In the genomic region with DNA sequence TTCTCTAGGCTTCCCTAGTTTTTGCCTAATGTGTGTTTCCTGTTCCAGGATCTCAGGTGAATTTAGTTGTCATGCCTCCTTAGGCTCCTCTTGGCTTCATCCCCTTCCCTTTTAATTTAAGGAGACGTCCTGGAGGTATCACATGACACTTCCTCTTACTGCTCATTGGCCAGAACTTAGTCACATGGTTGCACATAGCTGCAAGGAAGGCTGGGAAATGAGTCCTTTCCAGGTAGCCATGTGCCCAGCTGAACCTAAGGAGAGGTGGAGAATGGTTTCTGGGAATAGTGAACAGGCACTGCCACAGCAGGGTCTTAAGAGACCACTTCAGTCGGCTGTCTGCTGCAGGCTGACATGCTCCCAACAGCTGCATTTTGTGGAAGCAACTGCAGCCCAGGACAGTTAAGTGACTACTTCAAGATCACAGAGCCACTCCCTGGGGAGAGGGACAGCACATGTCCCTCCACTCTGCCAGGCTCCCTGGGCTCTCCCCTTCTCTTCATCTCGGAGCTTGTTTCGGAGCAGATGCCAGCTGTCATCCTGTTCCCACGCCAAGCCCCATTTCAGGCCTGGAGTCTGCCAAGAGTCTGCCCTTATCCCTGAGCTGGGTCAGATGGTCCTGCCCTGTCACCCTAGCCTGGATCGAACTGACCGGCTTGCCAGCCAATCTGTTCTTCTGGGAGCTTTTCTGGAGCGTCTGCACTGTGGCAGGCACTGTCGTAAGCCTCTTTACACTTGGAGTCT, we compare ENCODE assay signal across 27 cellular contexts.
DNase-seq lines count a peak whose midpoint lies in the region; ATAC-seq and TF ChIP-seq lines count a peak whose summit lies in the region.
"Had no signal": no experiment of that assay in that cellular context is flagged by ENCODE, and none has a peak within 500 bp of the region (broad histone marks: within the 10 kb centered on the region; RNA-seq: fewer than 3 reads in every experiment).

No MANE protein-coding gene starts in this region.

- no peak overlapping the region for H3K27ac Mint-ChIP-seq in activated naive CD4-positive, alpha-beta T cell treated with anti-CD3 and anti-CD28 coated beads, Interleukin-2, amount 50 U/mL, for 72 hours
- H3K27ac Mint-ChIP-seq: activated CD8-positive, alpha-beta T cell treated with anti-CD3 and anti-CD28 coated beads for 36 hours; activated naive CD8-positive, alpha-beta T cell treated with anti-CD3 and anti-CD28 coated beads, Interleukin-2, amount 50 U/mL, for 24 hours; effector memory CD8-positive, alpha-beta T cell; H9; T-cell had no signal

- H3K36me3 ChIP-seq in heart right ventricle (no peaks in the 10 kb centered on the region), WERI-Rb-1 (no peaks in the 10 kb centered on the region), vagina (no peaks in the 10 kb centered on the region)
- H3K36me3 ChIP-seq: gastrocnemius medialis, neutrophil, prostate gland had no signal

- intact Hi-C loops in heart right ventricle (cut with DNase I) (no loop called here), cardiac septum (cut with DNase I) (no loop called here), vagina (cut with DNase I) (loop anchor here (10.0 kb wide), 1 partner anchor 84 kb away; no protein-coding TSS in a partner anchor)

- DNase-seq in heart right ventricle, result no peak
- no peak for DNase-seq in cardiac septum (ENCODE audit: low spot score)
- peak; percentile 36 for DNase-seq in WERI-Rb-1
- peak; percentile 23 for DNase-seq in iPS DF 19.7 (ENCODE audit: low read depth, low spot score)
- no peak for DNase-seq in vagina (ENCODE audit: extremely low spot score in 2 of 2)
- DNase-seq in activated naive CD4-positive, alpha-beta T cell treated with anti-CD3 and anti-CD28 coated beads, Interleukin-2, amount 50 U/mL, for 72 hours (ENCODE audit: low spot score in 2 of 2), result no peak
- DNase-seq in stimulated activated CD4-positive, alpha-beta T cell treated with anti-CD3 and anti-CD28 coated beads, Interleukin-4, amount 100 ng/mL, for 24 hours, result no peak
- no peak for DNase-seq in NCI-H748 treated with DMSO at 0.1 percent for 48 hours (lab: John Stamatoyannopoulos, UW)
- DNase-seq: activated CD4-positive, CD25-positive, alpha-beta regulatory T cell treated with anti-CD3 and anti-CD28 coated beads, Interleukin-2, amount 50 U/mL, for 72 hours; activated CD8-positive, alpha-beta T cell treated with anti-CD3 and anti-CD28 coated beads for 36 hours; activated effector memory CD4-positive, alpha-beta T cell treated with anti-CD3 and anti-CD28 coated beads, Interleukin-2, amount 50 U/mL, for 16 hours; activated naive CD8-positive, alpha-beta T cell treated with anti-CD3 and anti-CD28 coated beads, Interleukin-2, amount 50 U/mL, for 24 hours; effector memory CD8-positive, alpha-beta T cell; gastrocnemius medialis; H9; NCI-H1048; NCI-H187; NCI-H226; PC-9; SHP77 treated with DMSO at 0.1 percent for 48 hours; small intestine; stimulated activated CD4-positive, alpha-beta T cell treated with anti-CD3 and anti-CD28 coated beads, Interleukin-1b, Interleukin-23, amount 100 ng/mL, for 48 hours; substantia nigra; T-cell had no signal

- WGBS in heart right ventricle, 2 donors, result 52 to 59% methylated on average over 9 of the region's 9 CpGs

- no peaks in the 10 kb centered on the region for H3K9me3 Mint-ChIP-seq in activated naive CD4-positive, alpha-beta T cell treated with anti-CD3 and anti-CD28 coated beads, Interleukin-2, amount 50 U/mL, for 72 hours
- H3K9me3 Mint-ChIP-seq: activated CD8-positive, alpha-beta T cell treated with anti-CD3 and anti-CD28 coated beads for 36 hours; activated naive CD8-positive, alpha-beta T cell treated with anti-CD3 and anti-CD28 coated beads, Interleukin-2, amount 50 U/mL, for 24 hours; effector memory CD8-positive, alpha-beta T cell; H9; T-cell had no signal

- H3K4me1 ChIP-seq in heart right ventricle (no peaks in the 10 kb centered on the region), vagina (peaks cover 44% of the 10 kb centered on the region)
- H3K4me1 ChIP-seq: gastrocnemius medialis, prostate gland had no signal

- TF ChIP-seq CTCF in heart right ventricle (IDR thresholded peaks at IDR 0.05), result no peak
- TF ChIP-seq CTCF in WERI-Rb-1 (IDR thresholded peaks at IDR 0.05; ENCODE audit: low read depth, low read length), result no peak
- no peak for TF ChIP-seq CTCF in vagina (IDR thresholded peaks at IDR 0.05)

- H3K27me3 ChIP-seq in heart right ventricle, result peaks cover 0 to 48% (median 24%) of the 10 kb centered on the region in 7 donors
- H3K27me3 ChIP-seq in WERI-Rb-1 (ENCODE audit: insufficient read depth, low read depth, severe bottlenecking), result no peaks in the 10 kb centered on the region
- no peaks in the 10 kb centered on the region for H3K27me3 ChIP-seq in vagina

- H3K4me3 ChIP-seq in heart right ventricle, result no peak overlapping the region
- H3K4me3 ChIP-seq in WERI-Rb-1 (ENCODE audit: low read depth, low read length), result no peak overlapping the region
- no peak overlapping the region for H3K4me3 ChIP-seq in vagina
- H3K4me3 ChIP-seq: gastrocnemius medialis, PC-9, prostate gland had no signal

- peak in 5 of 8 donors; percentile 14 to 56 (median 33) for ATAC-seq in heart right ventricle
- ATAC-seq in activated naive CD4-positive, alpha-beta T cell treated with anti-CD3 and anti-CD28 coated beads, Interleukin-2, amount 50 U/mL, for 72 hours, result no peak
- ATAC-seq: activated CD8-positive, alpha-beta T cell treated with anti-CD3 and anti-CD28 coated beads for 36 hours; activated naive CD8-positive, alpha-beta T cell treated with anti-CD3 and anti-CD28 coated beads, Interleukin-2, amount 50 U/mL, for 24 hours; effector memory CD8-positive, alpha-beta T cell; gastrocnemius medialis; T-cell had no signal

- H3K9me3 ChIP-seq in heart right ventricle (no peaks in the 10 kb centered on the region), WERI-Rb-1 (ENCODE audit: severe bottlenecking) (no peaks in the 10 kb centered on the region), vagina (no peaks in the 10 kb centered on the region)
- H3K9me3 ChIP-seq: gastrocnemius medialis, neutrophil, prostate gland had no signal

- H3K27ac ChIP-seq in heart right ventricle (no peak overlapping the region), WERI-Rb-1 (no peak overlapping the region), vagina (peak overlapping the region; percentile 3)
- H3K27ac ChIP-seq: C4-2B, gastrocnemius medialis, neutrophil, PC-9 had no signal

- H3K36me3 Mint-ChIP-seq in activated naive CD4-positive, alpha-beta T cell treated with anti-CD3 and anti-CD28 coated beads, Interleukin-2, amount 50 U/mL, for 72 hours, result no peaks in the 10 kb centered on the region
- H3K36me3 Mint-ChIP-seq: T-cell had no signal

- TF ChIP-seq POLR2A in vagina (IDR thresholded peaks at IDR 0.05), result no peak

Comparison
In these comparisons a context has a peak if more than half of its experiments do, and no peak if none do; other contexts are left out.
1. ATAC-seq: peak in heart right ventricle (5 of 8); none in activated naive CD4-positive, alpha-beta T cell treated with anti-CD3 and anti-CD28 coated beads, Interleukin-2, amount 50 U/mL, for 72 hours (0 of 2).
2. DNase-seq: peak in WERI-Rb-1 (single experiment) and iPS DF 19.7 (single experiment); none in heart right ventricle (0 of 2), cardiac septum (single experiment), vagina (0 of 2), activated naive CD4-positive, alpha-beta T cell treated with anti-CD3 and anti-CD28 coated beads, Interleukin-2, amount 50 U/mL, for 72 hours (0 of 2), stimulated activated CD4-positive, alpha-beta T cell treated with anti-CD3 and anti-CD28 coated beads, Interleukin-4, amount 100 ng/mL, for 24 hours (single experiment) and NCI-H748 treated with DMSO at 0.1 percent for 48 hours (single experiment).